In the genomic region with DNA sequence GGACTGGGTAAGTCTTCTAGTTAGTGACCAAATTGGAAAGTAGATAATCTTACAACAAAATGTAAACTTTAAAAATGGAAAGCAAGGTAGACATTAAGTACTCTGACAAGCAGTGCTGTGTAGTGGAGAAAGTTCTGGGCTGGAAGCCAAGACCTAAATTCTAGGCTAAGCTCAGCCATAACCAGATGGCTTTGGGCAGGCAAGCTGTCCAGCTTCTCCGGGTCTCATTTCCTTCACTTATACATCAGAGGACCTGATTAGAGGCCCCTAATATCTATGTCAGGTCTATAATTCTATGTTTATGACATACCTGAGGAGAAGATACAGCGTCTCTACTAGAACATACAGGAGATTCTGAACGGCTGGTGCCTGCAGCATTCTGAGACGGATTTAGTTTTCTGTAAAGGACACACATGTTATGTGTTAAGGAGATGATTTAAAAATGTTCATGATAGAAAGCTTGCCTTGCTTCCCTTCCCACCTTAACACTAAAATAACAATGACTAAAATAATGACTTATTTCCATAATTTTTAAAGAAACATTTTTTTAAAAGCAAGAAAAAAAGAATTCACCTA, we compare ENCODE assay signal across 9 cellular contexts.
DNase-seq lines count a peak whose midpoint lies in the region; ATAC-seq and TF ChIP-seq lines count a peak whose summit lies in the region.
"Had no signal": no experiment of that assay in that cellular context is flagged by ENCODE, and none has a peak within 500 bp of the region (broad histone marks: within the 10 kb centered on the region; RNA-seq: fewer than 3 reads in every experiment).

No MANE protein-coding gene starts in this region.

- H3K9me2 ChIP-seq in hepatocyte (replicated peaks; ENCODE audit: insufficient read depth): no peaks in the 10 kb centered on the region

- no peak for TF ChIP-seq POLR2A in breast epithelium (IDR thresholded peaks at IDR 0.05)

- H3K4me3 Mint-ChIP-seq in MCF 10A (ENCODE audit: unreplicated experiment): no peak overlapping the region

- H3K9me3 Mint-ChIP-seq in MCF 10A (ENCODE audit: unreplicated experiment): peaks cover 7% of the 10 kb centered on the region

- no peak overlapping the region for H3K9ac ChIP-seq in colonic mucosa (ENCODE audit: low read depth in 2 of 2, low read length in 2 of 2)
- H3K9ac ChIP-seq: parathyroid adenoma had no signal

- TF ChIP-seq CTCF in MCF 10A (IDR thresholded peaks at IDR 0.05; ENCODE audit: unreplicated experiment): no peak
- no peak for TF ChIP-seq CTCF in breast epithelium (IDR thresholded peaks at IDR 0.05)
- TF ChIP-seq CTCF in hepatocyte (IDR thresholded peaks at IDR 0.05; ENCODE audit: poor library complexity): no peak
- TF ChIP-seq CTCF in colonic mucosa (IDR thresholded peaks at IDR 0.05): no peak

- intact Hi-C loops in MCF 10A (cut with micrococcal nuclease): loop anchor here (10.0 kb wide), 1 partner anchor 54 kb away; no protein-coding TSS in a partner anchor
- intact Hi-C loops in breast epithelium (cut with DNase I; ENCODE audit: low total_unique reads): no loop called here
- intact Hi-C loops in colonic mucosa (cut with DNase I): no loop called here

- no peaks in the 10 kb centered on the region for H4K20me1 ChIP-seq in hepatocyte (ENCODE audit: insufficient read depth, poor library complexity, severe bottlenecking)

- H3K9me3 ChIP-seq in breast epithelium: no peaks in the 10 kb centered on the region
- no peaks in the 10 kb centered on the region for H3K9me3 ChIP-seq in hepatocyte (ENCODE audit: low read depth)
- H3K9me3 ChIP-seq in colonic mucosa: no peaks in the 10 kb centered on the region

- H3K4me1 ChIP-seq in breast epithelium (no peaks in the 10 kb centered on the region), hepatocyte (ENCODE audit: insufficient read depth) (peaks cover 6% of the 10 kb centered on the region), colonic mucosa (no peaks in the 10 kb centered on the region)

- 44% methylated on average over 4 of the region's 4 CpGs for whole genome bisulfite sequencing in hepatocyte (ENCODE audit: low lambda C conversion rate, missing lambda C conversion rate)

- peaks cover 94% of the 10 kb centered on the region for H3K36me3 Mint-ChIP-seq in MCF 10A (ENCODE audit: insufficient read depth, unreplicated experiment)

- H3K27me3 Mint-ChIP-seq in MCF 10A (ENCODE audit: insufficient read depth, unreplicated experiment): no peaks in the 10 kb centered on the region

- H3K27ac Mint-ChIP-seq in MCF 10A (ENCODE audit: low read depth, unreplicated experiment): peak overlapping the region; percentile 59

- H3K79me2 ChIP-seq in hepatocyte: peaks cover 12% of the 10 kb centered on the region
- H3K79me2 ChIP-seq: parathyroid adenoma had no signal

- H3K4me3 ChIP-seq in breast epithelium: no peak overlapping the region
- H3K4me3 ChIP-seq in hepatocyte: no peak overlapping the region
- H3K4me3 ChIP-seq in colonic mucosa: no peak overlapping the region

- H3K36me3 ChIP-seq in breast epithelium (no peaks in the 10 kb centered on the region), hepatocyte (replicated peaks; ENCODE audit: insufficient read depth, low read depth) (peaks cover 3% of the 10 kb centered on the region), colonic mucosa (peaks cover 3% of the 10 kb centered on the region)

- CTCF ChIA-PET in MCF 10A (lab: Yijun Ruan, JAX): interaction anchor here (0.7 to 1.2 kb wide), 7 partner anchors 9 to 444 kb away, joined by 3 to 5 read pairs (median 3); no protein-coding TSS in a partner anchor

- no TSS peak for BruUV-seq in MCF 10A (replicated peaks; lab: Mats Ljungman, UMichigan)

- no peak for ATAC-seq in HG03108 (IDR thresholded peaks at IDR 0.05; ENCODE audit: unreplicated experiment)

- no peak overlapping the region for H2AFZ ChIP-seq in hepatocyte
- H2AFZ ChIP-seq: parathyroid adenoma had no signal

- peak; percentile 40 for DNase-seq in MCF 10A (ENCODE audit: unreplicated experiment)
- no peak for DNase-seq in breast epithelium (ENCODE audit: low spot score in 2 of 2)
- DNase-seq in astrocyte of the hippocampus (ENCODE audit: low read depth, low spot score): peak; percentile 76
- DNase-seq in hepatocyte (ENCODE audit: low spot score): peak; percentile 57
- DNase-seq in GDM1 (lab: John Stamatoyannopoulos, UW): no peak
- no peak for DNase-seq in GF-D8 (lab: John Stamatoyannopoulos, UW)
- no peak for DNase-seq in colonic mucosa

- H3K27me3 ChIP-seq in breast epithelium (no peaks in the 10 kb centered on the region), hepatocyte (no peaks in the 10 kb centered on the region), colonic mucosa (no peaks in the 10 kb centered on the region)

- peaks cover 26% of the 10 kb centered on the region for H3K4me1 Mint-ChIP-seq in MCF 10A (ENCODE audit: insufficient read depth, unreplicated experiment)

- POLR2A ChIA-PET in MCF 10A (lab: Yijun Ruan, JAX): interaction anchor here (0.6 to 3.5 kb wide), 5 partner anchors 14 to 436 kb away, joined by 3 to 14 read pairs (median 6); no protein-coding TSS in a partner anchor

- no peak overlapping the region for H3K4me2 ChIP-seq in hepatocyte

- H3K27ac ChIP-seq in breast epithelium: no peak overlapping the region
- no peak overlapping the region for H3K27ac ChIP-seq in hepatocyte
- H3K27ac ChIP-seq in colonic mucosa: no peak overlapping the region
- H3K27ac ChIP-seq: parathyroid adenoma had no signal

Comparison
In these comparisons a context has a peak if more than half of its experiments do, and no peak if none do; other contexts are left out.
1. DNase-seq: peak in MCF 10A (single experiment), astrocyte of the hippocampus (single experiment) and hepatocyte (single experiment); none in breast epithelium (0 of 2), GDM1 (single experiment), GF-D8 (single experiment) and colonic mucosa (single experiment).